Comparison of ENCODE assay signal across 1 cellular context in the genomic region with DNA sequence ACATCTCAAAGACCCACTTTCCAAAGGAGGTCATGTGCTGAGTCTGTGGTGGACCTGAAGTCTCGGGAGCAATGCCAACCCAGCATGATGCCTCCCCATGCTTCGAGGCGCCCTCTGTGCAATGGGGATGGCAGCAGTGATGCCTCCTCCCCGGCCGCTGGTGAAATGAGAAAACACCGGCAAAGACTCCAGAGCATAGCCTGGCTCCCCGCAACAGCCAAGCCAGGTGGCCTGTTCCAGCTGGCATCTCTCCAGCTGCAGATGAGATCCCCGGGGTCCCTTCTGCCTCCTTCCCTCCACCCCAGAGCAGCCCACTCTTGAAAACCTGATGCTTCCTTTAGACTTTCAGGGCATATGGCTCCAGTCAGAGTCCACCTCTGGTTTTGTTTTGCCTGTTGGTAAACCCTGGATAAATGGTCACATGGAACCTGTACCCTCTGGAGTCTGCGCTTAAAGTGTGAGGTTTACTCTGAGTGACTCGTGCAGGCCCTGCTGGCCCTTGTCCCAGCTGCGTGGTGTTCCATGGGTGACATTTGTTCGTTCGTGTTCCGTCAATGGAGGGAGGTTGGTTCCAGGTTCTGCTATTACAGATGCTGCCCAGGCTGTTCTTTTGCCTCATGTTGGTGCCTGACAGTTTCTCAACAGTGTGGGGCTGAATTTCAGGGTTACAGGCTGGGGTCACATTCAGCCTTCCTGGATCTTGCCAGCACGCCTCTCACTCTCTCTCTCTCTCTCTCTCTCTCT.
A peak's percentile ranks its signal among the peaks of the same experiment; 100 is the strongest.
TF ChIP-seq lines count a peak whose summit lies in the region.

No MANE protein-coding gene starts in this region.

TF ChIP-seq in HepG2, 621 proteins besides CTCF, POLR2A, EP300 and RAD21 (continued from another document):
- TF ChIP-seq, protein P1, sequence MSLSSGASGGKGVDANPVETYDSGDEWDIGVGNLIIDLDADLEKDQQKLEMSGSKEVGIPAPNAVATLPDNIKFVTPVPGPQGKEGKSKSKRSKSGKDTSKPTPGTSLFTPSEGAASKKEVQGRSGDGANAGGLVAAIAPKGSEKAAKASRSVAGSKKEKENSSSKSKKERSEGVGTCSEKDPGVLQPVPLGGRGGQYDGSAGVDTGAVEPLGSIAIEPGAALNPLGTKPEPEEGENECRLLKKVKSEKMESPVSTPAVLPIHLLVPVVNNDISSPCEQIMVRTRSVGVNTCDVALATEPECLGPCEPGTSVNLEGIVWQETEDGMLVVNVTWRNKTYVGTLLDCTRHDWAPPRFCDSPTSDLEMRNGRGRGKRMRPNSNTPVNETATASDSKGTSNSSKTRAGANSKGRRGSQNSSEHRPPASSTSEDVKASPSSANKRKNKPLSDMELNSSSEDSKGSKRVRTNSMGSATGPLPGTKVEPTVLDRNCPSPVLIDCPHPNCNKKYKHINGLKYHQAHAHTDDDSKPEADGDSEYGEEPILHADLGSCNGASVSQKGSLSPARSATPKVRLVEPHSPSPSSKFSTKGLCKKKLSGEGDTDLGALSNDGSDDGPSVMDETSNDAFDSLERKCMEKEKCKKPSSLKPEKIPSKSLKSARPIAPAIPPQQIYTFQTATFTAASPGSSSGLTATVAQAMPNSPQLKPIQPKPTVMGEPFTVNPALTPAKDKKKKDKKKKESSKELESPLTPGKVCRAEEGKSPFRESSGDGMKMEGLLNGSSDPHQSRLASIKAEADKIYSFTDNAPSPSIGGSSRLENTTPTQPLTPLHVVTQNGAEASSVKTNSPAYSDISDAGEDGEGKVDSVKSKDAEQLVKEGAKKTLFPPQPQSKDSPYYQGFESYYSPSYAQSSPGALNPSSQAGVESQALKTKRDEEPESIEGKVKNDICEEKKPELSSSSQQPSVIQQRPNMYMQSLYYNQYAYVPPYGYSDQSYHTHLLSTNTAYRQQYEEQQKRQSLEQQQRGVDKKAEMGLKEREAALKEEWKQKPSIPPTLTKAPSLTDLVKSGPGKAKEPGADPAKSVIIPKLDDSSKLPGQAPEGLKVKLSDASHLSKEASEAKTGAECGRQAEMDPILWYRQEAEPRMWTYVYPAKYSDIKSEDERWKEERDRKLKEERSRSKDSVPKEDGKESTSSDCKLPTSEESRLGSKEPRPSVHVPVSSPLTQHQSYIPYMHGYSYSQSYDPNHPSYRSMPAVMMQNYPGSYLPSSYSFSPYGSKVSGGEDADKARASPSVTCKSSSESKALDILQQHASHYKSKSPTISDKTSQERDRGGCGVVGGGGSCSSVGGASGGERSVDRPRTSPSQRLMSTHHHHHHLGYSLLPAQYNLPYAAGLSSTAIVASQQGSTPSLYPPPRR (CRISPR knock-in tag; IDR thresholded peaks at IDR 0.05; ENCODE audit: borderline replicate concordance): peak; percentile 16; the same call in 1 of the 2 replicates
- TF ChIP-seq ZNF451 (CRISPR knock-in tag; IDR thresholded peaks at IDR 0.05): no peak
- no peak for TF ChIP-seq NONO (IDR thresholded peaks at IDR 0.05)
- peak; percentile 44; the same call in 1 of the 2 replicates for TF ChIP-seq NONO (CRISPR knock-in tag; conservative IDR thresholded peaks at IDR 0.05)
- peak; percentile 18; the same call in 1 of the 2 replicates for TF ChIP-seq ZNF292 (CRISPR knock-in tag; IDR thresholded peaks at IDR 0.05; ENCODE audit: borderline replicate concordance, low read depth)
- TF ChIP-seq, protein P2, sequence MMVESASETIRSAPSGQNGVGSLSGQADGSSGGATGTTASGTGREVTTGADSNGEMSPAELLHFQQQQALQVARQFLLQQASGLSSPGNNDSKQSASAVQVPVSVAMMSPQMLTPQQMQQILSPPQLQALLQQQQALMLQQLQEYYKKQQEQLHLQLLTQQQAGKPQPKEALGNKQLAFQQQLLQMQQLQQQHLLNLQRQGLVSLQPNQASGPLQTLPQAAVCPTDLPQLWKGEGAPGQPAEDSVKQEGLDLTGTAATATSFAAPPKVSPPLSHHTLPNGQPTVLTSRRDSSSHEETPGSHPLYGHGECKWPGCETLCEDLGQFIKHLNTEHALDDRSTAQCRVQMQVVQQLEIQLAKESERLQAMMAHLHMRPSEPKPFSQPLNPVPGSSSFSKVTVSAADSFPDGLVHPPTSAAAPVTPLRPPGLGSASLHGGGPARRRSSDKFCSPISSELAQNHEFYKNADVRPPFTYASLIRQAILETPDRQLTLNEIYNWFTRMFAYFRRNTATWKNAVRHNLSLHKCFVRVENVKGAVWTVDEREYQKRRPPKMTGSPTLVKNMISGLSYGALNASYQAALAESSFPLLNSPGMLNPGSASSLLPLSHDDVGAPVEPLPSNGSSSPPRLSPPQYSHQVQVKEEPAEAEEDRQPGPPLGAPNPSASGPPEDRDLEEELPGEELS (CRISPR knock-in tag; IDR thresholded peaks at IDR 0.05): 0 out of 2 replicates have a peak, but pooled peaks have one; percentile 39
- TF ChIP-seq ZNF776 (CRISPR knock-in tag; IDR thresholded peaks at IDR 0.05): peak; percentile 59; the same call in 1 of the 2 replicates
- TF ChIP-seq RBM39 (IDR thresholded peaks at IDR 0.05; ENCODE audit: low read depth, low read length, poor library complexity, severe bottlenecking): peak; percentile 24
- no peak for TF ChIP-seq SALL2 (CRISPR knock-in tag; IDR thresholded peaks at IDR 0.05)
- TF ChIP-seq, protein P3, sequence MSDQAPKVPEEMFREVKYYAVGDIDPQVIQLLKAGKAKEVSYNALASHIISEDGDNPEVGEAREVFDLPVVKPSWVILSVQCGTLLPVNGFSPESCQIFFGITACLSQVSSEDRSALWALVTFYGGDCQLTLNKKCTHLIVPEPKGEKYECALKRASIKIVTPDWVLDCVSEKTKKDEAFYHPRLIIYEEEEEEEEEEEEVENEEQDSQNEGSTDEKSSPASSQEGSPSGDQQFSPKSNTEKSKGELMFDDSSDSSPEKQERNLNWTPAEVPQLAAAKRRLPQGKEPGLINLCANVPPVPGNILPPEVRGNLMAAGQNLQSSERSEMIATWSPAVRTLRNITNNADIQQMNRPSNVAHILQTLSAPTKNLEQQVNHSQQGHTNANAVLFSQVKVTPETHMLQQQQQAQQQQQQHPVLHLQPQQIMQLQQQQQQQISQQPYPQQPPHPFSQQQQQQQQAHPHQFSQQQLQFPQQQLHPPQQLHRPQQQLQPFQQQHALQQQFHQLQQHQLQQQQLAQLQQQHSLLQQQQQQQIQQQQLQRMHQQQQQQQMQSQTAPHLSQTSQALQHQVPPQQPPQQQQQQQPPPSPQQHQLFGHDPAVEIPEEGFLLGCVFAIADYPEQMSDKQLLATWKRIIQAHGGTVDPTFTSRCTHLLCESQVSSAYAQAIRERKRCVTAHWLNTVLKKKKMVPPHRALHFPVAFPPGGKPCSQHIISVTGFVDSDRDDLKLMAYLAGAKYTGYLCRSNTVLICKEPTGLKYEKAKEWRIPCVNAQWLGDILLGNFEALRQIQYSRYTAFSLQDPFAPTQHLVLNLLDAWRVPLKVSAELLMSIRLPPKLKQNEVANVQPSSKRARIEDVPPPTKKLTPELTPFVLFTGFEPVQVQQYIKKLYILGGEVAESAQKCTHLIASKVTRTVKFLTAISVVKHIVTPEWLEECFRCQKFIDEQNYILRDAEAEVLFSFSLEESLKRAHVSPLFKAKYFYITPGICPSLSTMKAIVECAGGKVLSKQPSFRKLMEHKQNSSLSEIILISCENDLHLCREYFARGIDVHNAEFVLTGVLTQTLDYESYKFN (CRISPR knock-in tag; conservative IDR thresholded peaks at IDR 0.05): 0 out of 2 replicates have a peak, but pooled peaks have one; percentile 17
- TF ChIP-seq, protein P4, sequence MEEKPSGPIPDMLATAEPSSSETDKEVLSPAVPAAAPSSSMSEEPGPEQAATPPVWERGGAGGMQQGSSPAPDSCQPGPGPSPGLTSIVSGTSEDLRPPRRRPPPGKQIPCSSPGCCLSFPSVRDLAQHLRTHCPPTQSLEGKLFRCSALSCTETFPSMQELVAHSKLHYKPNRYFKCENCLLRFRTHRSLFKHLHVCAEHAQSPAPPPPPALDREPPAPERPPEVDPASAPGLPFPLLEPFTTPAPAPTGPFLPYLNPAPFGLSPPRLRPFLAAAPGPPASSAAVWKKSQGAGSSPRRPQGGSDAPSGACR (CRISPR knock-in tag; IDR thresholded peaks at IDR 0.05): no peak
- TF ChIP-seq, protein P5, sequence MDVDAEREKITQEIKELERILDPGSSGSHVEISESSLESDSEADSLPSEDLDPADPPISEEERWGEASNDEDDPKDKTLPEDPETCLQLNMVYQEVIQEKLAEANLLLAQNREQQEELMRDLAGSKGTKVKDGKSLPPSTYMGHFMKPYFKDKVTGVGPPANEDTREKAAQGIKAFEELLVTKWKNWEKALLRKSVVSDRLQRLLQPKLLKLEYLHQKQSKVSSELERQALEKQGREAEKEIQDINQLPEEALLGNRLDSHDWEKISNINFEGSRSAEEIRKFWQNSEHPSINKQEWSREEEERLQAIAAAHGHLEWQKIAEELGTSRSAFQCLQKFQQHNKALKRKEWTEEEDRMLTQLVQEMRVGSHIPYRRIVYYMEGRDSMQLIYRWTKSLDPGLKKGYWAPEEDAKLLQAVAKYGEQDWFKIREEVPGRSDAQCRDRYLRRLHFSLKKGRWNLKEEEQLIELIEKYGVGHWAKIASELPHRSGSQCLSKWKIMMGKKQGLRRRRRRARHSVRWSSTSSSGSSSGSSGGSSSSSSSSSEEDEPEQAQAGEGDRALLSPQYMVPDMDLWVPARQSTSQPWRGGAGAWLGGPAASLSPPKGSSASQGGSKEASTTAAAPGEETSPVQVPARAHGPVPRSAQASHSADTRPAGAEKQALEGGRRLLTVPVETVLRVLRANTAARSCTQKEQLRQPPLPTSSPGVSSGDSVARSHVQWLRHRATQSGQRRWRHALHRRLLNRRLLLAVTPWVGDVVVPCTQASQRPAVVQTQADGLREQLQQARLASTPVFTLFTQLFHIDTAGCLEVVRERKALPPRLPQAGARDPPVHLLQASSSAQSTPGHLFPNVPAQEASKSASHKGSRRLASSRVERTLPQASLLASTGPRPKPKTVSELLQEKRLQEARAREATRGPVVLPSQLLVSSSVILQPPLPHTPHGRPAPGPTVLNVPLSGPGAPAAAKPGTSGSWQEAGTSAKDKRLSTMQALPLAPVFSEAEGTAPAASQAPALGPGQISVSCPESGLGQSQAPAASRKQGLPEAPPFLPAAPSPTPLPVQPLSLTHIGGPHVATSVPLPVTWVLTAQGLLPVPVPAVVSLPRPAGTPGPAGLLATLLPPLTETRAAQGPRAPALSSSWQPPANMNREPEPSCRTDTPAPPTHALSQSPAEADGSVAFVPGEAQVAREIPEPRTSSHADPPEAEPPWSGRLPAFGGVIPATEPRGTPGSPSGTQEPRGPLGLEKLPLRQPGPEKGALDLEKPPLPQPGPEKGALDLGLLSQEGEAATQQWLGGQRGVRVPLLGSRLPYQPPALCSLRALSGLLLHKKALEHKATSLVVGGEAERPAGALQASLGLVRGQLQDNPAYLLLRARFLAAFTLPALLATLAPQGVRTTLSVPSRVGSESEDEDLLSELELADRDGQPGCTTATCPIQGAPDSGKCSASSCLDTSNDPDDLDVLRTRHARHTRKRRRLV (CRISPR knock-in tag; IDR thresholded peaks at IDR 0.05): no peak
- no peak for TF ChIP-seq MAF1 (CRISPR knock-in tag; IDR thresholded peaks at IDR 0.05; ENCODE audit: borderline replicate concordance)
- no peak for TF ChIP-seq GATAD2A (CRISPR knock-in tag; IDR thresholded peaks at IDR 0.05)
